In genomic region chr3:14915636-14916222, GRCh38 we compare ENCODE assay signal across 10 cellular contexts. TPM values are rescaled to one million over a fixed set of nuclear protein-coding genes. Genes with fewer than 3 reads are reported as not detected.
DNase-seq lines count a peak whose midpoint lies in the region; ATAC-seq and TF ChIP-seq lines count a peak whose summit lies in the region.
"Had no signal": no experiment of that assay in that cellular context is flagged by ENCODE, and none has a peak within 500 bp of the region (broad histone marks: within the 10 kb centered on the region; RNA-seq: fewer than 3 reads in every experiment).

No MANE protein-coding gene starts in this region.

- ATAC-seq in right cardiac atrium (peak; percentile 19 to 22), GM19463 (IDR thresholded peaks at IDR 0.05; ENCODE audit: unreplicated experiment) (no peak), HG03045 (IDR thresholded peaks at IDR 0.05; ENCODE audit: unreplicated experiment) (no peak), GM19395 (IDR thresholded peaks at IDR 0.05; ENCODE audit: unreplicated experiment) (no peak)

- no peaks in the 10 kb centered on the region for H3K27me3 ChIP-seq in right cardiac atrium (ENCODE audit: control insufficient read depth, insufficient read depth)

- no peaks in the 10 kb centered on the region for H3K9me3 Mint-ChIP-seq in activated CD4-positive, alpha-beta T cell treated with anti-CD3 and anti-CD28 coated beads, Interleukin-2, amount 10 ng/mL, durations not matched to agents 24 days and 14 days
- H3K9me3 Mint-ChIP-seq: activated T-cell treated with anti-CD3 and anti-CD28 coated beads, Interleukin-2, amount 50 U/mL, for 24 hours had no signal

- H3K4me3 Mint-ChIP-seq in activated CD4-positive, alpha-beta T cell treated with anti-CD3 and anti-CD28 coated beads, Interleukin-2, amount 10 ng/mL, durations not matched to agents 24 days and 14 days: no peak overlapping the region
- H3K4me3 Mint-ChIP-seq: activated T-cell treated with anti-CD3 and anti-CD28 coated beads, Interleukin-2, amount 50 U/mL, for 24 hours had no signal

- H3K36me3 Mint-ChIP-seq in activated CD4-positive, alpha-beta T cell treated with anti-CD3 and anti-CD28 coated beads, Interleukin-2, amount 10 ng/mL, durations not matched to agents 24 days and 14 days (ENCODE audit: low read depth): no peaks in the 10 kb centered on the region

- H3K4me1 ChIP-seq in right cardiac atrium (ENCODE audit: control insufficient read depth, insufficient read depth, low read length): peaks cover 3% of the 10 kb centered on the region

- TF ChIP-seq CTCF in 22Rv1 (IDR thresholded peaks at IDR 0.05) (peak; percentile 26; the same call in 1 of the 2 replicates), GM12872 (IDR thresholded peaks at IDR 0.05; ENCODE audit: insufficient read depth, low read depth, low read length) (peak; percentile 38; the same call in 2 of the 3 replicates)

- no peak overlapping the region for H3K4me3 ChIP-seq in right cardiac atrium (ENCODE audit: low read length)

- H3K9me3 ChIP-seq in right cardiac atrium (ENCODE audit: control insufficient read depth, low read length): no peaks in the 10 kb centered on the region

- DNase-seq in activated CD4-positive, alpha-beta T cell treated with anti-CD3 and anti-CD28 coated beads, Interleukin-2, amount 10 ng/mL, durations not matched to agents 24 days and 14 days: peak; percentile 80
- DNase-seq in right cardiac atrium: no peak
- DNase-seq in OCI-M2 (lab: John Stamatoyannopoulos, UW; ENCODE audit: unreplicated experiment): no peak
- DNase-seq: activated T-cell treated with anti-CD3 and anti-CD28 coated beads, Interleukin-2, amount 50 U/mL, for 24 hours; SW 1271 had no signal

- H3K27ac Mint-ChIP-seq in activated CD4-positive, alpha-beta T cell treated with anti-CD3 and anti-CD28 coated beads, Interleukin-2, amount 10 ng/mL, durations not matched to agents 24 days and 14 days: no peak overlapping the region
- H3K27ac Mint-ChIP-seq: activated T-cell treated with anti-CD3 and anti-CD28 coated beads, Interleukin-2, amount 50 U/mL, for 24 hours had no signal

- no peak overlapping the region for H3K27ac ChIP-seq in 22Rv1
- H3K27ac ChIP-seq in right cardiac atrium (ENCODE audit: low read length): no peak overlapping the region

- no peaks in the 10 kb centered on the region for H3K4me1 Mint-ChIP-seq in activated CD4-positive, alpha-beta T cell treated with anti-CD3 and anti-CD28 coated beads, Interleukin-2, amount 10 ng/mL, durations not matched to agents 24 days and 14 days

- intact Hi-C loops in activated CD4-positive, alpha-beta T cell treated with anti-CD3 and anti-CD28 coated beads, Interleukin-2, amount 10 ng/mL, durations not matched to agents 24 days and 14 days (cut with micrococcal nuclease): no loop called here
- intact Hi-C loops in right cardiac atrium (cut with DNase I): loop anchor here in 2 of 4 donors (5.0 to 10.0 kb wide), 2 partner anchors 123 to 241 kb away; partner anchors contain the start of gene C3orf20 (in 1 of the 2)

- H3K27me3 Mint-ChIP-seq in activated CD4-positive, alpha-beta T cell treated with anti-CD3 and anti-CD28 coated beads, Interleukin-2, amount 10 ng/mL, durations not matched to agents 24 days and 14 days: peaks cover 7% of the 10 kb centered on the region

- WGBS in right cardiac atrium: 85% methylated on average over 3 of the region's 3 CpGs

RNA-seq across cellular contexts. Expression of gene NR2C2, which starts 31.7 kb away (rescaled TPM):
- total RNA-seq in activated CD4-positive, alpha-beta T cell treated with anti-CD3 and anti-CD28 coated beads, Interleukin-2, amount 10 ng/mL, durations not matched to agents 24 days and 14 days: 48.8 and 52.5 TPM in 2 replicates
- 10 to 100 TPM; 27.6 to 36.0 (median 32.3) TPM for total RNA-seq in right cardiac atrium
- polyA plus RNA-seq in right cardiac atrium: 8.3 TPM

Comparison
In these comparisons a context has a peak if more than half of its experiments do, and no peak if none do; other contexts are left out.
1. ATAC-seq: peak in right cardiac atrium (2 of 2); none in GM19463 (single experiment), HG03045 (single experiment) and GM19395 (single experiment).